Comparison of ENCODE assay signal across 24 cellular contexts in the genomic region with DNA sequence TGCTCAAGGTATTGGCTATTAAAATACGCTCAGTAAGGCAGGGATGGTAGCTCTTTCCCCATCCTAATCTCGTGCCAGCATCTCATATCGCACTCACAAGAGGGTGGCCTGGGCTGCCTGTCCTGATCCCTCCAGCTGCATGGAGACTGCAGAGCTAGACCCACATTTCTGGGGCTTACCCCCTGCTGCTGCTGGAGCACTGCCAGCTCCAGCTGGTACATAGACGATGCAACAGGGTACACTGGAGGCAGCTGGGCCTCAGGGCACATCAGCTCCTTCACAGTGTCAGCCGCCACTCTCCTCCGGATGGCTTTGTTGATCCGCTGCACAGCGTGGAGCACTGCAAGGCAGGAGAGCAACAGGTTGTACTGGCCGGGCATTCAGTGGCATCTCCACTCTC. TPM values are rescaled to one million over a fixed set of nuclear protein-coding genes. Genes with fewer than 3 reads are reported as not detected.
"Had no signal": no experiment of that assay in that cellular context is flagged by ENCODE, and none has a peak within 500 bp of the region (broad histone marks: within the 10 kb centered on the region; RNA-seq: fewer than 3 reads in every experiment).

No MANE protein-coding gene starts in this region.

- ATAC-seq: activated CD4-positive, alpha-beta T cell treated with anti-CD3 and anti-CD28 coated beads for 36 hours; activated naive CD4-positive, alpha-beta T cell treated with anti-CD3 and anti-CD28 coated beads, Interleukin-2, amount 50 U/mL, for 72 hours; heart right ventricle had no signal

- H3K27me3 Mint-ChIP-seq: activated CD4-positive, alpha-beta T cell treated with anti-CD3 and anti-CD28 coated beads for 36 hours; dendritic cell treated with granulocyte-macrophage colony-stimulating factor and Interleukin-4, amounts not matched to agents 40 ng/mL and 50 ng/mL, for 4 days had no signal

- H3K36me3 ChIP-seq: adrenal gland, esophagus muscularis mucosa, left ventricle myocardium inferior, tibial nerve, uterus had no signal

- H3K4me3 Mint-ChIP-seq: activated CD4-positive, alpha-beta T cell treated with anti-CD3 and anti-CD28 coated beads for 36 hours; activated T-helper 1 cell treated with anti-CD3 and anti-CD28 coated beads, Interleukin-12 subunit alpha, Interleukin-12 subunit beta, Interleukin-2, Interleukin-4 antibody, amounts not matched to agents 30 ng/mL and 10 ng/mL and 1 ng/mL, durations not matched to agents 14 hours and 24 hours and 36 hours; dendritic cell treated with granulocyte-macrophage colony-stimulating factor and Interleukin-4, amounts not matched to agents 40 ng/mL and 50 ng/mL, for 4 days; immature natural killer cell; nephron had no signal

- H3K4me3 ChIP-seq: adrenal gland, esophagus muscularis mucosa, heart right ventricle, left ventricle myocardium inferior, tibial nerve, uterus had no signal

- H3K27me3 ChIP-seq: adrenal gland, esophagus muscularis mucosa, heart right ventricle, tibial nerve, uterus had no signal

- H3K9me3 Mint-ChIP-seq: activated naive CD4-positive, alpha-beta T cell treated with anti-CD3 and anti-CD28 coated beads, Interleukin-2, amount 50 U/mL, for 72 hours; activated T-helper 1 cell treated with anti-CD3 and anti-CD28 coated beads, Interleukin-12 subunit alpha, Interleukin-12 subunit beta, Interleukin-2, Interleukin-4 antibody, amounts not matched to agents 30 ng/mL and 10 ng/mL and 1 ng/mL, durations not matched to agents 14 hours and 24 hours and 36 hours; dendritic cell treated with granulocyte-macrophage colony-stimulating factor and Interleukin-4, amounts not matched to agents 40 ng/mL and 50 ng/mL, for 4 days; immature natural killer cell; nephron had no signal

- H3K4me1 Mint-ChIP-seq: nephron had no signal

- H3K27ac Mint-ChIP-seq: activated CD4-positive, alpha-beta T cell treated with anti-CD3 and anti-CD28 coated beads for 36 hours; activated naive CD4-positive, alpha-beta T cell treated with anti-CD3 and anti-CD28 coated beads, Interleukin-2, amount 50 U/mL, for 72 hours; activated T-helper 1 cell treated with anti-CD3 and anti-CD28 coated beads, Interleukin-12 subunit alpha, Interleukin-12 subunit beta, Interleukin-2, Interleukin-4 antibody, amounts not matched to agents 30 ng/mL and 10 ng/mL and 1 ng/mL, durations not matched to agents 14 hours and 24 hours and 36 hours; dendritic cell treated with granulocyte-macrophage colony-stimulating factor and Interleukin-4, amounts not matched to agents 40 ng/mL and 50 ng/mL, for 4 days; immature natural killer cell; nephron had no signal

- H3K9me3 ChIP-seq: adrenal gland, esophagus muscularis mucosa, heart right ventricle, left ventricle myocardium inferior, tibial nerve, uterus had no signal

- DNase-seq: activated CD4-positive, alpha-beta T cell treated with anti-CD3 and anti-CD28 coated beads for 36 hours; activated CD4-positive, alpha-beta T cell treated with anti-CD3 and anti-CD28 coated beads, Interleukin-2, amount 50 U/mL, for 48 hours; activated gamma-delta T cell treated with Interleukin-2 at 50 U/mL for 16 hours; adrenal gland; cerebellar nuclear complex; effector memory CD4-positive, alpha-beta T cell; heart right ventricle; immature natural killer cell; kidney glomerular epithelial cell; left ventricle myocardium inferior; mammary epithelial cell; midbrain; nucleus accumbens; retina; stimulated activated CD8-positive, alpha-beta memory T cell treated with anti-CD3 and anti-CD28 coated beads, Interleukin-4, amount 100 ng/mL, for 48 hours; stimulated activated naive CD4-positive, alpha-beta T cell treated with Interleukin-2 at 50 U/mL for 16 hours; uterus had no signal

- H3K27ac ChIP-seq: adrenal gland, esophagus muscularis mucosa, heart right ventricle, left ventricle myocardium inferior, tibial nerve, uterus had no signal

RNA-seq across cellular contexts. Expression of a gene that starts 16.0 kb away (rescaled TPM):
- polyA plus RNA-seq: immature natural killer cell had no signal

RNA-seq across cellular contexts. Expression of a gene that starts 23.2 kb away (rescaled TPM):
- polyA plus RNA-seq: endothelial cell of umbilical vein, mammary epithelial cell had no signal
